ENCODE assay signal across 18 cellular contexts in the genomic region with DNA sequence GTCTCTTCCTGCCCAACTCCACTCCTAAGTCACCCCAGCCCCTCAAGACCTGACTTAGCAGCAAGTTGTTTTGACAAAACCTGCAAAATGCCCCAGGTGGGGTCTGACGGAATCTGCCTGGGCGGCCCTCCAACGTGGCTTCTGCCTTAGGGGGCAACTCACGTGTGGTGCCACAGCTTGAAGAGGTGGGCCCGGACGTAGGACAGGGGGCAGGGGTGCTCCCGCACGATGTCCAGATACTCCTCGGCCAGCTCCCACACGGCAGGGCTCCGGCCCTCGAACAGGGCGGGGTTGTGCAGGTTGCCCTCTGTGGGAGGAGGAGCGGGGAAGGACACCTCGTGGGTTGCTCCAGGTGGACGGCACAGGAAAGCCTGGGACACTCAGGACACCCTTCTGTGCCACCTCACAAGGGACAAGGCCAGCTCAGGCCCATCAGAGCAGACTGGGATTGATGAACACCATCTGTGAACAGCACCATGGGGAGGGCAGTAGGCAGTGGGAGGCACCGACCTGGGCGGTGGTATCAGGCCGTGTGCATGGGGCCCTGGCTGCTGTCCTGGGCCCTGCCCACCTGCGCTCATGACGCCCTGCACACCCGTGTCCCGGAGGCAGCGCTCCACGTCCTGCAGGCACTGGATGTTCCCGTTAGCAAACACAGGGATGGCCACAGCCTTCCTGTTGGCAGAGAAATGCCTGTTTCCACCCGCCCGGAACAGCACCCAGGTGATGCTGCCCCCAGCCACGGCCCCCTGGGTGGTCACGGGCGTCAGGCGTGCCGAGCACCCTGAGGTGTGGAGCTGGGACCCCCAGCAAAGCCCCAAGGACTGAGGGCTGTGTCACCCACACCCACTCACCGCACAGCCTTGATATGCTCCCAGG. TPM values are rescaled to one million over a fixed set of nuclear protein-coding genes. Genes with fewer than 3 reads are reported as not detected.
DNase-seq lines count a peak whose midpoint lies in the region; TF ChIP-seq lines count a peak whose summit lies in the region.
"Had no signal": no experiment of that assay in that cellular context is flagged by ENCODE, and none has a peak within 500 bp of the region (broad histone marks: within the 10 kb centered on the region; RNA-seq: fewer than 3 reads in every experiment).

No MANE protein-coding gene starts in this region.

- DNase-seq in GM06990 (ENCODE audit: extremely low read depth, insufficient read length) = peak; percentile 13
- peak; percentile 86 for DNase-seq in osteoblast (ENCODE audit: insufficient read length, low spot score, missing footprints)
- DNase-seq in GF-D8 (lab: John Stamatoyannopoulos, UW) = no peak
- no peak for DNase-seq in activated CD4-positive, alpha-beta T cell treated with anti-CD3 and anti-CD28 coated beads, Interleukin-2, amount 10 ng/mL, durations not matched to agents 24 days and 14 days
- no peak for DNase-seq in osteocyte (ENCODE audit: extremely low spot score, unreplicated experiment)
- DNase-seq: ACHN, C1 segment of cervical spinal cord, DMS79, NCI-H1092 treated with DMSO at 0.1 percent for 48 hours, NCI-H146, NCI-H2029 treated with DMSO at 0.1 percent for 48 hours, NCI-H2171, NCI-H446, NCI-H526 treated with DMSO at 0.1 percent for 48 hours, SIG-M5 had no signal

- TF ChIP-seq CTCF in 22Rv1 (IDR thresholded peaks at IDR 0.05) = no peak
- TF ChIP-seq CTCF in GM06990 (IDR thresholded peaks at IDR 0.05; ENCODE audit: insufficient read depth, low read length, poor library complexity, severe bottlenecking) = no peak
- no peak for TF ChIP-seq CTCF in VCaP (conservative IDR thresholded peaks at IDR 0.05)
- no peak for TF ChIP-seq CTCF in osteoblast (IDR thresholded peaks at IDR 0.05; ENCODE audit: extremely low read depth, low read depth, low read length)
- TF ChIP-seq CTCF in osteocyte (IDR thresholded peaks at IDR 0.05) = no peak

- no peak overlapping the region for H3K4me3 Mint-ChIP-seq in activated CD4-positive, alpha-beta T cell treated with anti-CD3 and anti-CD28 coated beads, Interleukin-2, amount 10 ng/mL, durations not matched to agents 24 days and 14 days
- H3K4me3 Mint-ChIP-seq in osteocyte (ENCODE audit: unreplicated experiment) = no peak overlapping the region

- H2AFZ ChIP-seq in osteoblast (ENCODE audit: low read length) = no peak overlapping the region

- peaks cover 15% of the 10 kb centered on the region for H3K4me1 ChIP-seq in osteoblast (ENCODE audit: insufficient read depth, low read length)

- H3K27me3 Mint-ChIP-seq in activated CD4-positive, alpha-beta T cell treated with anti-CD3 and anti-CD28 coated beads, Interleukin-2, amount 10 ng/mL, durations not matched to agents 24 days and 14 days = no peaks in the 10 kb centered on the region
- H3K27me3 Mint-ChIP-seq in osteocyte (ENCODE audit: unreplicated experiment) = no peaks in the 10 kb centered on the region

- no peaks in the 10 kb centered on the region for H3K9me3 Mint-ChIP-seq in activated CD4-positive, alpha-beta T cell treated with anti-CD3 and anti-CD28 coated beads, Interleukin-2, amount 10 ng/mL, durations not matched to agents 24 days and 14 days
- no peaks in the 10 kb centered on the region for H3K9me3 Mint-ChIP-seq in osteocyte (ENCODE audit: unreplicated experiment)

- peaks cover 22% of the 10 kb centered on the region for H3K36me3 Mint-ChIP-seq in activated CD4-positive, alpha-beta T cell treated with anti-CD3 and anti-CD28 coated beads, Interleukin-2, amount 10 ng/mL, durations not matched to agents 24 days and 14 days (ENCODE audit: low read depth)
- peaks cover 10% of the 10 kb centered on the region for H3K36me3 Mint-ChIP-seq in osteocyte (ENCODE audit: unreplicated experiment)

- H3K27me3 ChIP-seq in GM06990 (replicated peaks; ENCODE audit: control insufficient read depth, insufficient read depth, low read length) (no peaks in the 10 kb centered on the region), osteoblast (ENCODE audit: insufficient read depth, low read length) (no peaks in the 10 kb centered on the region)

- intact Hi-C loops in activated CD4-positive, alpha-beta T cell treated with anti-CD3 and anti-CD28 coated beads, Interleukin-2, amount 10 ng/mL, durations not matched to agents 24 days and 14 days (cut with micrococcal nuclease) = no loop called here

- peaks cover 7% of the 10 kb centered on the region for H4K20me1 ChIP-seq in osteoblast (ENCODE audit: insufficient read depth, low read length)

- no peak overlapping the region for H3K4me3 ChIP-seq in GM06990 (replicated peaks; ENCODE audit: low read depth, low read length)
- no peak overlapping the region for H3K4me3 ChIP-seq in osteoblast (ENCODE audit: insufficient read depth, low read length)
- H3K4me3 ChIP-seq: HAP-1 had no signal

- peaks cover 30% of the 10 kb centered on the region for H3K79me2 ChIP-seq in osteoblast (ENCODE audit: insufficient read depth, low read length)

- H3K4me1 Mint-ChIP-seq in activated CD4-positive, alpha-beta T cell treated with anti-CD3 and anti-CD28 coated beads, Interleukin-2, amount 10 ng/mL, durations not matched to agents 24 days and 14 days = peaks cover 3% of the 10 kb centered on the region
- peaks cover 7% of the 10 kb centered on the region for H3K4me1 Mint-ChIP-seq in osteocyte (ENCODE audit: unreplicated experiment)

- H3K4me2 ChIP-seq in osteoblast (ENCODE audit: insufficient read depth, low read length) = no peak overlapping the region

- peaks cover 41% of the 10 kb centered on the region for H3K36me3 ChIP-seq in GM06990 (ENCODE audit: control insufficient read depth, insufficient read depth, low read length)
- H3K36me3 ChIP-seq in osteoblast (ENCODE audit: insufficient read depth, low read length) = peaks cover 42% of the 10 kb centered on the region

- H3K27ac Mint-ChIP-seq in activated CD4-positive, alpha-beta T cell treated with anti-CD3 and anti-CD28 coated beads, Interleukin-2, amount 10 ng/mL, durations not matched to agents 24 days and 14 days = no peak overlapping the region
- no peak overlapping the region for H3K27ac Mint-ChIP-seq in osteocyte (ENCODE audit: unreplicated experiment)

- no peaks in the 10 kb centered on the region for H3K9me3 ChIP-seq in osteoblast (ENCODE audit: low read depth, low read length)
- H3K9me3 ChIP-seq: HAP-1 had no signal

- peak overlapping the region; percentile 87 for H3K27ac ChIP-seq in 22Rv1
- H3K27ac ChIP-seq in VCaP = peak overlapping the region; percentile 95
- H3K27ac ChIP-seq in osteoblast (ENCODE audit: low read depth, low read length) = no peak overlapping the region

RNA-seq across cellular contexts. Expression of gene DUS1L, which starts 4.3 kb away (rescaled TPM):
- total RNA-seq in osteoblast (43.8 and 43.9 TPM in 2 replicates), osteocyte (69.3 and 73.3 TPM in 2 replicates)
- 230 and 232 TPM in 2 replicates for total RNA-seq in activated CD4-positive, alpha-beta T cell treated with anti-CD3 and anti-CD28 coated beads, Interleukin-2, amount 10 ng/mL, durations not matched to agents 24 days and 14 days

RNA-seq across cellular contexts. Expression of gene GPS1, which starts 9.6 kb away (rescaled TPM):
- 90.2 and 93.7 TPM in 2 replicates for total RNA-seq in osteoblast
- 117 and 118 TPM in 2 replicates for total RNA-seq in activated CD4-positive, alpha-beta T cell treated with anti-CD3 and anti-CD28 coated beads, Interleukin-2, amount 10 ng/mL, durations not matched to agents 24 days and 14 days
- total RNA-seq in osteocyte = 100 and 108 TPM in 2 replicates

RNA-seq across cellular contexts. Expression of gene RFNG, which starts 9.7 kb away (rescaled TPM):
- total RNA-seq in osteoblast = 46.3 and 52.7 TPM in 2 replicates
- total RNA-seq in activated CD4-positive, alpha-beta T cell treated with anti-CD3 and anti-CD28 coated beads, Interleukin-2, amount 10 ng/mL, durations not matched to agents 24 days and 14 days = 21.4 and 30.8 TPM in 2 replicates
- total RNA-seq in osteocyte = 37.3 and 41.0 TPM in 2 replicates

RNA-seq across cellular contexts. Expression of gene DCXR, which starts 23.8 kb away (rescaled TPM):
- 23.9 and 31.8 TPM in 2 replicates for total RNA-seq in osteoblast
- total RNA-seq in activated CD4-positive, alpha-beta T cell treated with anti-CD3 and anti-CD28 coated beads, Interleukin-2, amount 10 ng/mL, durations not matched to agents 24 days and 14 days = 128 TPM in 2 replicates
- total RNA-seq in osteocyte = 69.0 and 71.0 TPM in 2 replicates

RNA-seq across cellular contexts. Expression of gene RAC3, which starts 29.8 kb away (rescaled TPM):
- 0.59 and 1.8 TPM in 2 replicates for total RNA-seq in osteoblast
- total RNA-seq in activated CD4-positive, alpha-beta T cell treated with anti-CD3 and anti-CD28 coated beads, Interleukin-2, amount 10 ng/mL, durations not matched to agents 24 days and 14 days = 11.5 and 12.1 TPM in 2 replicates
- 19.4 and 21.8 TPM in 2 replicates for total RNA-seq in osteocyte

Comparison
In these comparisons a context has a peak if more than half of its experiments do, and no peak if none do; other contexts are left out.
1. DNase-seq: peak in GM06990 (single experiment) and osteoblast (single experiment); none in GF-D8 (single experiment), activated CD4-positive, alpha-beta T cell treated with anti-CD3 and anti-CD28 coated beads, Interleukin-2, amount 10 ng/mL, durations not matched to agents 24 days and 14 days (single experiment) and osteocyte (single experiment).